In the genomic region with DNA sequence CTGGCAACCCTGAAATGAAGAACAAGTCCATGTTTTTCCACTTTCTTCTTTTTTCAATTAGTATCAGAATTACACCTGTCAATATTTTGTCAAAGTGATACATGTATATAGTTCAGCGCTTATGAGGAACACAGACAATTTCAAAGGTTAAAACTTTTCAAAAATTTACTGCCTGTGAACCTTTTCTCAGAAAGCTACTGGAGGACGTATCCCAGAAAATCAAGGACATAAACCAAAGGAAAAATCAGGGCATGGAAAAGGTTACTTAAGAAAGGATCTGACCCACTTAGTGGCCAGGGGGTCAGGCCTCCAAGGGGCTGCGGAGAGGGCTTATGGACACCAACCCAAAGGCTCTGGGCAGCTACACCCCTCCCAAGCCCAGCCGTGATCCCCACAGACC, we compare ENCODE assay signal across 33 cellular contexts.
"Had no signal": no experiment of that assay in that cellular context is flagged by ENCODE, and none has a peak within 500 bp of the region (broad histone marks: within the 10 kb centered on the region; RNA-seq: fewer than 3 reads in every experiment).

No MANE protein-coding gene starts in this region.

- H3K27ac ChIP-seq: adrenal gland, body of pancreas, brain microvascular endothelial cell, breast epithelium, VCaP had no signal

- H3K36me3 ChIP-seq: adrenal gland, brain microvascular endothelial cell, breast epithelium had no signal

- H3K4me3 ChIP-seq: adrenal gland, body of pancreas, breast epithelium had no signal

- H3K4me3 Mint-ChIP-seq: activated B cell treated with CpG ODN at 0.5 μM for 24 hours; activated CD4-positive, alpha-beta memory T cell treated with anti-CD3 and anti-CD28 coated beads for 36 hours; activated CD4-positive, alpha-beta T cell treated with anti-CD3 and anti-CD28 coated beads, Interleukin-2, amount 10 ng/mL, durations not matched to agents 24 days and 14 days; activated CD8-positive, alpha-beta T cell treated with anti-CD3 and anti-CD28 coated beads for 36 hours; activated naive CD4-positive, alpha-beta T cell treated with anti-CD3 and anti-CD28 coated beads for 36 hours; activated naive CD8-positive, alpha-beta T cell treated with anti-CD3 and anti-CD28 coated beads for 36 hours; activated T-cell treated with anti-CD3 and anti-CD28 coated beads, Interleukin-2, amount 50 U/mL, for 4 hours; activated T-cell treated with anti-CD3 and anti-CD28 coated beads, Interleukin-2, amount 50 U/mL, for 72 hours; activated T-helper 1 cell treated with anti-CD3 and anti-CD28 coated beads, Interleukin-12 subunit alpha, Interleukin-12 subunit beta, Interleukin-2, Interleukin-4 antibody, amounts not matched to agents 30 ng/mL and 10 ng/mL and 1 ng/mL, durations not matched to agents 14 hours and 24 hours and 36 hours; activated T-helper 17 cell treated with anti-CD3 and anti-CD28 coated beads, Interleukin-2, amount 50 U/mL, for 72 hours; T-helper 1 cell treated with Interleukin-12 subunit alpha and Interleukin-12 subunit beta and Interleukin-4 antibody, amounts not matched to agents 30 μg/mL and 1 μg/mL, for 36 hours; T-helper 2 cell treated with Interferon-gamma antibody and Interleukin-4, amounts not matched to agents 5 μg/mL and 100 μg/mL, for 36 hours had no signal

- DNase-seq: activated B cell treated with CpG ODN at 0.5 μM for 24 hours; activated CD4-positive, alpha-beta memory T cell treated with anti-CD3 and anti-CD28 coated beads for 36 hours; activated CD4-positive, alpha-beta T cell treated with anti-CD3 and anti-CD28 coated beads for 4 hours; activated CD4-positive, alpha-beta T cell treated with anti-CD3 and anti-CD28 coated beads, Interleukin-2, amount 10 ng/mL, durations not matched to agents 24 days and 14 days; activated CD4-positive, alpha-beta T cell treated with anti-CD3 and anti-CD28 coated beads, Interleukin-2, amount 50 U/mL, for 1 hour; activated CD4-positive, alpha-beta T cell treated with anti-CD3 and anti-CD28 coated beads, Interleukin-2, amount 50 U/mL, for 4 hours; activated CD4-positive, CD25-positive, alpha-beta regulatory T cell treated with anti-CD3 and anti-CD28 coated beads, Interleukin-2, amount 50 U/mL, for 72 hours; activated CD8-positive, alpha-beta memory T cell treated with anti-CD3 and anti-CD28 coated beads, Interleukin-2, amount 50 U/mL, for 4 hours; activated CD8-positive, alpha-beta T cell treated with anti-CD3 and anti-CD28 coated beads for 36 hours; activated effector memory CD4-positive, alpha-beta T cell treated with anti-CD3 and anti-CD28 coated beads, Interleukin-2, amount 50 U/mL, for 16 hours; activated gamma-delta T cell treated with Interleukin-2 at 50 U/mL for 16 hours; activated naive CD4-positive, alpha-beta T cell; activated naive CD4-positive, alpha-beta T cell treated with anti-CD3 and anti-CD28 coated beads for 36 hours; activated naive CD8-positive, alpha-beta T cell treated with anti-CD3 and anti-CD28 coated beads for 36 hours; activated T-cell treated with anti-CD3 and anti-CD28 coated beads for 4 hours; activated T-cell treated with anti-CD3 and anti-CD28 coated beads, Interleukin-2, amount 50 U/mL, for 1 hour; activated T-cell treated with anti-CD3 and anti-CD28 coated beads, Interleukin-2, amount 50 U/mL, for 4 hours; activated T-cell treated with anti-CD3 and anti-CD28 coated beads, Interleukin-2, amount 50 U/mL, for 72 hours; adrenal gland; amniotic stem cell; body of pancreas; brain microvascular endothelial cell; central memory CD4-positive, alpha-beta T cell; T-helper 1 cell; T-helper 2 cell; T-helper 9 cell had no signal

- H3K9me3 ChIP-seq: adrenal gland, body of pancreas had no signal

- H3K36me3 Mint-ChIP-seq: activated CD4-positive, alpha-beta memory T cell treated with anti-CD3 and anti-CD28 coated beads for 36 hours; activated naive CD8-positive, alpha-beta T cell treated with anti-CD3 and anti-CD28 coated beads for 36 hours had no signal

- H3K27ac Mint-ChIP-seq: activated B cell treated with CpG ODN at 0.5 μM for 24 hours; activated CD4-positive, alpha-beta memory T cell treated with anti-CD3 and anti-CD28 coated beads for 36 hours; activated CD4-positive, alpha-beta T cell treated with anti-CD3 and anti-CD28 coated beads, Interleukin-2, amount 10 ng/mL, durations not matched to agents 24 days and 14 days; activated CD8-positive, alpha-beta T cell treated with anti-CD3 and anti-CD28 coated beads for 36 hours; activated naive CD4-positive, alpha-beta T cell treated with anti-CD3 and anti-CD28 coated beads for 36 hours; activated naive CD4-positive, alpha-beta T cell treated with anti-CD3 and anti-CD28 coated beads, Interleukin-2, amount 50 U/mL, for 72 hours; activated naive CD8-positive, alpha-beta T cell treated with anti-CD3 and anti-CD28 coated beads for 36 hours; activated T-cell treated with anti-CD3 and anti-CD28 coated beads, Interleukin-2, amount 50 U/mL, for 72 hours; activated T-helper 1 cell treated with anti-CD3 and anti-CD28 coated beads, Interleukin-12 subunit alpha, Interleukin-12 subunit beta, Interleukin-2, Interleukin-4 antibody, amounts not matched to agents 30 ng/mL and 10 ng/mL and 1 ng/mL, durations not matched to agents 14 hours and 24 hours and 36 hours; activated T-helper 17 cell treated with anti-CD3 and anti-CD28 coated beads, Interleukin-2, amount 50 U/mL, for 72 hours; T-helper 1 cell treated with Interleukin-12 subunit alpha and Interleukin-12 subunit beta and Interleukin-4 antibody, amounts not matched to agents 30 μg/mL and 1 μg/mL, for 36 hours; T-helper 2 cell treated with Interferon-gamma antibody and Interleukin-4, amounts not matched to agents 5 μg/mL and 100 μg/mL, for 36 hours had no signal

- H3K4me1 ChIP-seq: adrenal gland, breast epithelium had no signal

- H3K4me1 Mint-ChIP-seq: activated B cell treated with CpG ODN at 0.5 μM for 24 hours; activated CD4-positive, alpha-beta T cell treated with anti-CD3 and anti-CD28 coated beads, Interleukin-2, amount 10 ng/mL, durations not matched to agents 24 days and 14 days; activated naive CD8-positive, alpha-beta T cell treated with anti-CD3 and anti-CD28 coated beads for 36 hours; activated T-helper 17 cell treated with anti-CD3 and anti-CD28 coated beads, Interleukin-2, amount 50 U/mL, for 72 hours had no signal

- ATAC-seq: activated CD8-positive, alpha-beta T cell treated with anti-CD3 and anti-CD28 coated beads for 36 hours; activated naive CD4-positive, alpha-beta T cell treated with anti-CD3 and anti-CD28 coated beads, Interleukin-2, amount 50 U/mL, for 72 hours; activated T-cell treated with anti-CD3 and anti-CD28 coated beads, Interleukin-2, amount 50 U/mL, for 4 hours; activated T-cell treated with anti-CD3 and anti-CD28 coated beads, Interleukin-2, amount 50 U/mL, for 72 hours; activated T-helper 17 cell treated with anti-CD3 and anti-CD28 coated beads, Interleukin-2, amount 50 U/mL, for 72 hours; body of pancreas had no signal

- H3K27me3 ChIP-seq: adrenal gland, body of pancreas, brain microvascular endothelial cell had no signal

- H3K27me3 Mint-ChIP-seq: activated B cell treated with CpG ODN at 0.5 μM for 24 hours; activated CD4-positive, alpha-beta memory T cell treated with anti-CD3 and anti-CD28 coated beads for 36 hours; activated CD4-positive, alpha-beta T cell treated with anti-CD3 and anti-CD28 coated beads, Interleukin-2, amount 10 ng/mL, durations not matched to agents 24 days and 14 days; activated CD8-positive, alpha-beta T cell treated with anti-CD3 and anti-CD28 coated beads for 36 hours; activated naive CD8-positive, alpha-beta T cell treated with anti-CD3 and anti-CD28 coated beads for 36 hours; activated T-helper 17 cell treated with anti-CD3 and anti-CD28 coated beads, Interleukin-2, amount 50 U/mL, for 72 hours had no signal
